In genomic region chr10:7311256-7312178, GRCh38 we compare ENCODE assay signal across 17 cellular contexts.
DNase-seq lines count a peak whose midpoint lies in the region; ATAC-seq and FAIRE-seq lines count a peak whose summit lies in the region.
"Had no signal": no experiment of that assay in that cellular context is flagged by ENCODE, and none has a peak within 500 bp of the region (broad histone marks: within the 10 kb centered on the region; RNA-seq: fewer than 3 reads in every experiment).

No MANE protein-coding gene starts in this region.

- ATAC-seq in Right ventricle myocardium superior (ENCODE audit: poor library complexity) (peak; percentile 13), left ventricle myocardium superior (no peak)
- no peak for ATAC-seq in naive thymus-derived CD4-positive, alpha-beta T cell
- ATAC-seq: activated naive CD4-positive, alpha-beta T cell treated with anti-CD3 and anti-CD28 coated beads, Interleukin-2, amount 50 U/mL, for 72 hours; stimulated activated naive CD8-positive, alpha-beta T cell treated with anti-CD3 and anti-CD28 coated beads, Interleukin-15, amount 100 ng/mL, for 72 hours had no signal

- POLR2A ChIA-PET in naive thymus-derived CD4-positive, alpha-beta T cell (lab: Charles Lee), result interaction anchor here (0.6 kb wide), 1 partner anchor 99 kb away, joined by 4 read pairs; no protein-coding TSS in a partner anchor

- H3K27me3 Mint-ChIP-seq in naive thymus-derived CD4-positive, alpha-beta T cell, result no peaks in the 10 kb centered on the region
- H3K27me3 Mint-ChIP-seq: CD4-positive, alpha-beta memory T cell; stimulated activated naive CD8-positive, alpha-beta T cell treated with anti-CD3 and anti-CD28 coated beads, Interleukin-15, amount 100 ng/mL, for 72 hours had no signal

- H3K9me3 Mint-ChIP-seq in naive thymus-derived CD4-positive, alpha-beta T cell, result peaks cover 0 to 16% (median 2%) of the 10 kb centered on the region in 11 donors
- H3K9me3 Mint-ChIP-seq: activated naive CD4-positive, alpha-beta T cell treated with anti-CD3 and anti-CD28 coated beads, Interleukin-2, amount 50 U/mL, for 72 hours; stimulated activated naive CD8-positive, alpha-beta T cell treated with anti-CD3 and anti-CD28 coated beads, Interleukin-15, amount 100 ng/mL, for 72 hours had no signal

- no peak overlapping the region for H3K4me3 ChIP-seq in naive thymus-derived CD4-positive, alpha-beta T cell (ENCODE audit: low read length)
- H3K4me3 ChIP-seq: prostate gland had no signal

- DNase-seq in Right ventricle myocardium superior, result no peak
- DNase-seq in left ventricle myocardium superior, result no peak
- DNase-seq in SHP77 (lab: John Stamatoyannopoulos, UW), result peak; percentile 51 to 71
- no peak for DNase-seq in naive thymus-derived CD4-positive, alpha-beta T cell
- DNase-seq in activated naive CD4-positive, alpha-beta T cell treated with anti-CD3 and anti-CD28 coated beads, Interleukin-2, amount 50 U/mL, for 16 hours, result no peak
- no peak for DNase-seq in NCI-H2196 treated with DMSO at 0.1 percent for 48 hours (lab: John Stamatoyannopoulos, UW; ENCODE audit: unreplicated experiment)
- DNase-seq in NCI-H2227 (lab: John Stamatoyannopoulos, UW; ENCODE audit: unreplicated experiment), result no peak
- DNase-seq: activated T-cell treated with anti-CD3 and anti-CD28 coated beads for 4 hours; CD4-positive, alpha-beta memory T cell; effector memory CD4-positive, alpha-beta T cell; GDM1; KG1; stimulated activated naive CD8-positive, alpha-beta T cell treated with anti-CD3 and anti-CD28 coated beads, Interleukin-15, amount 100 ng/mL, for 72 hours had no signal

- H3K4me1 Mint-ChIP-seq in naive thymus-derived CD4-positive, alpha-beta T cell, result peaks cover 33 to 83% (median 64%) of the 10 kb centered on the region in 7 donors

- peaks cover 0 to 6% of the 10 kb centered on the region in 2 donors for H3K4me1 ChIP-seq in naive thymus-derived CD4-positive, alpha-beta T cell (ENCODE audit: control insufficient read depth in 2 of 2, insufficient read depth in 2 of 2, low read length in 2 of 2)
- H3K4me1 ChIP-seq: prostate gland had no signal

- H3K36me3 ChIP-seq in naive thymus-derived CD4-positive, alpha-beta T cell (ENCODE audit: control insufficient read depth in 2 of 3, insufficient read depth in 3 of 3, low read length in 3 of 3), result peaks cover 0 to 5% (median 0%) of the 10 kb centered on the region in 3 experiments
- H3K36me3 ChIP-seq: prostate gland had no signal

- H3K36me3 Mint-ChIP-seq in naive thymus-derived CD4-positive, alpha-beta T cell, result peaks cover 4 to 60% (median 44%) of the 10 kb centered on the region in 5 donors

- CTCF ChIA-PET in naive thymus-derived CD4-positive, alpha-beta T cell (lab: Charles Lee), result no interaction called here

- FAIRE-seq in islet of Langerhans (lab: Jason Lieb, UNC), result peak; percentile 24
- FAIRE-seq: GM12892 had no signal

- H3K4me3 Mint-ChIP-seq in naive thymus-derived CD4-positive, alpha-beta T cell, result peak overlapping the region in 1 of 10 donors; percentile 20
- H3K4me3 Mint-ChIP-seq: CD4-positive, alpha-beta memory T cell; stimulated activated naive CD8-positive, alpha-beta T cell treated with anti-CD3 and anti-CD28 coated beads, Interleukin-15, amount 100 ng/mL, for 72 hours had no signal

- H3K27me3 ChIP-seq in naive thymus-derived CD4-positive, alpha-beta T cell (ENCODE audit: control insufficient read depth in 2 of 2, insufficient read depth in 2 of 2, low read length in 2 of 2), result no peaks in the 10 kb centered on the region

- H3K27ac Mint-ChIP-seq in naive thymus-derived CD4-positive, alpha-beta T cell, result peak overlapping the region in 2 of 9 donors; percentile 26 to 32
- H3K27ac Mint-ChIP-seq: activated naive CD4-positive, alpha-beta T cell treated with anti-CD3 and anti-CD28 coated beads, Interleukin-2, amount 50 U/mL, for 72 hours; stimulated activated naive CD8-positive, alpha-beta T cell treated with anti-CD3 and anti-CD28 coated beads, Interleukin-15, amount 100 ng/mL, for 72 hours had no signal

- H3K9me3 ChIP-seq in naive thymus-derived CD4-positive, alpha-beta T cell (ENCODE audit: control insufficient read depth in 2 of 3, low read length in 3 of 3), result no peaks in the 10 kb centered on the region
- H3K9me3 ChIP-seq: prostate gland had no signal

- intact Hi-C loops in Right ventricle myocardium superior (cut with DNase I), result no loop called here
- intact Hi-C loops in left ventricle myocardium superior (cut with micrococcal nuclease), result no loop called here
- intact Hi-C loops in naive thymus-derived CD4-positive, alpha-beta T cell (cut with micrococcal nuclease), result no loop called here

- H3K27ac ChIP-seq in naive thymus-derived CD4-positive, alpha-beta T cell (ENCODE audit: low read depth, low read length), result no peak overlapping the region
- H3K27ac ChIP-seq: prostate gland had no signal

Comparison
In these comparisons a context has a peak if more than half of its experiments do, and no peak if none do; other contexts are left out.
1. DNase-seq: peak in SHP77 (2 of 2); none in Right ventricle myocardium superior (single experiment), left ventricle myocardium superior (single experiment), naive thymus-derived CD4-positive, alpha-beta T cell (0 of 9), activated naive CD4-positive, alpha-beta T cell treated with anti-CD3 and anti-CD28 coated beads, Interleukin-2, amount 50 U/mL, for 16 hours (single experiment), NCI-H2196 treated with DMSO at 0.1 percent for 48 hours (single experiment) and NCI-H2227 (single experiment).